1 cellular context compared by ENCODE assay signal in genomic region chr7:135980665-135981180, GRCh38.
A peak's percentile ranks its signal among the peaks of the same experiment; 100 is the strongest.
TF ChIP-seq lines count a peak whose summit lies in the region.

No MANE protein-coding gene starts in this region.

TF ChIP-seq in K562, 482 proteins besides CTCF, POLR2A, EP300 and RAD21 (continued from another document and continues in another):
- TF ChIP-seq ZHX1 (conservative IDR thresholded peaks at IDR 0.05; ENCODE audit: low read length) (no peak), RBM25 (IDR thresholded peaks at IDR 0.05; ENCODE audit: low read depth, low read length, severe bottlenecking) (no peak), NFE2 (IDR thresholded peaks at IDR 0.05; ENCODE audit: low read depth) (peak; percentile 55), CBFA2T3 (IDR thresholded peaks at IDR 0.05) (no peak), NFRKB (IDR thresholded peaks at IDR 0.05; ENCODE audit: low read depth) (no peak), HDAC3 (IDR thresholded peaks at IDR 0.05; ENCODE audit: borderline replicate concordance, partially characterized antibody) (no peak), CEBPB (tag; IDR thresholded peaks at IDR 0.05) (no peak), RERE (CRISPR knock-in tag; IDR thresholded peaks at IDR 0.05; ENCODE audit: borderline replicate concordance) (no peak), ZNF583 (CRISPR knock-in tag; IDR thresholded peaks at IDR 0.05) (no peak), HES1 (IDR thresholded peaks at IDR 0.05; ENCODE audit: low read depth) (no peak), E2F6 (IDR thresholded peaks at IDR 0.05; ENCODE audit: borderline replicate concordance in 1 of 2, extremely low read depth in 1 of 2, insufficient read depth in 1 of 2, insufficient read length in 1 of 2, low read depth in 1 of 2, low read length in 1 of 2, poor library complexity in 1 of 2, severe bottlenecking in 1 of 2) (no peak), ZNF75A (CRISPR knock-in tag; IDR thresholded peaks at IDR 0.05) (no peak), STAT6 (CRISPR knock-in tag; IDR thresholded peaks at IDR 0.05) (no peak), PKNOX1 (IDR thresholded peaks at IDR 0.05) (peak; percentile 94), RAD51 (IDR thresholded peaks at IDR 0.05; ENCODE audit: borderline replicate concordance, low read depth) (no peak), BRCA1 (IDR thresholded peaks at IDR 0.05) (no peak), BRCA1 (CRISPR knock-in tag; IDR thresholded peaks at IDR 0.05) (no peak), CBX2 (IDR thresholded peaks at IDR 0.05; ENCODE audit: insufficient read depth, low read length, poor library complexity, severe bottlenecking) (no peak), CBFB (CRISPR knock-in tag; IDR thresholded peaks at IDR 0.05) (no peak), ZNF766 (CRISPR knock-in tag; conservative IDR thresholded peaks at IDR 0.05) (peak; percentile 57; the same call in 1 of the 2 replicates), MAZ (CRISPR knock-in tag; conservative IDR thresholded peaks at IDR 0.05 in 1 of 2, IDR thresholded peaks at IDR 0.05 in 1 of 2) (0 out of 4 replicates have a peak, but pooled peaks of 1 of the 2 experiments have one; percentile 8), BMI1 (IDR thresholded peaks at IDR 0.05; ENCODE audit: low read length) (no peak), KAT8 (IDR thresholded peaks at IDR 0.05; ENCODE audit: low read depth) (no peak), CAMTA2 (CRISPR knock-in tag; conservative IDR thresholded peaks at IDR 0.05) (no peak), YY1 (IDR thresholded peaks at IDR 0.05; ENCODE audit: borderline replicate concordance in 1 of 3, control insufficient read depth in 1 of 3, extremely low read depth in 1 of 3, insufficient read depth in 3 of 3, insufficient read length in 1 of 3, insufficient replicate concordance in 2 of 3, low read depth in 1 of 3, low read length in 2 of 3) (no peak), SIN3A (IDR thresholded peaks at IDR 0.05; ENCODE audit: borderline replicate concordance in 2 of 2, control insufficient read depth in 1 of 2, low read depth in 2 of 2, low read length in 2 of 2) (no peak), ZFP1 (CRISPR knock-in tag; IDR thresholded peaks at IDR 0.05) (no peak), HMGXB4 (CRISPR knock-in tag; IDR thresholded peaks at IDR 0.05) (no peak), RBM14 (IDR thresholded peaks at IDR 0.05; ENCODE audit: borderline replicate concordance, insufficient read depth, low read depth, low read length) (no peak), RCOR1 (IDR thresholded peaks at IDR 0.05; ENCODE audit: borderline replicate concordance in 1 of 2, low read depth in 2 of 2, low read length in 2 of 2) (peak in 1 of 2 experiments; percentile 56; a peak in 1 of 4 replicates), KDM1A (IDR thresholded peaks at IDR 0.05) (peak; percentile 46 to 64; a peak in 1 of 4 replicates), HMG20B (CRISPR knock-in tag; IDR thresholded peaks at IDR 0.05) (no peak), NR4A1 (CRISPR knock-in tag; IDR thresholded peaks at IDR 0.05) (no peak), NR4A1 (tag; IDR thresholded peaks at IDR 0.05) (no peak), ZNF668 (CRISPR knock-in tag; IDR thresholded peaks at IDR 0.05) (no peak), CTBP1 (IDR thresholded peaks at IDR 0.05; ENCODE audit: borderline replicate concordance) (0 out of 2 replicates have a peak, but pooled peaks have one; percentile 31), ZNF639 (CRISPR knock-in tag; conservative IDR thresholded peaks at IDR 0.05 in 1 of 2, IDR thresholded peaks at IDR 0.05 in 1 of 2) (no peak), ZNF551 (CRISPR knock-in tag; IDR thresholded peaks at IDR 0.05) (no peak), IRF9 (tag; IDR thresholded peaks at IDR 0.05) (no peak), ZBTB33 (CRISPR knock-in tag; IDR thresholded peaks at IDR 0.05) (no peak), ZNF23 (CRISPR knock-in tag; IDR thresholded peaks at IDR 0.05) (no peak), RFX1 (IDR thresholded peaks at IDR 0.05) (no peak)
